Comparison of ENCODE assay signal across 40 cellular contexts in the genomic region with DNA sequence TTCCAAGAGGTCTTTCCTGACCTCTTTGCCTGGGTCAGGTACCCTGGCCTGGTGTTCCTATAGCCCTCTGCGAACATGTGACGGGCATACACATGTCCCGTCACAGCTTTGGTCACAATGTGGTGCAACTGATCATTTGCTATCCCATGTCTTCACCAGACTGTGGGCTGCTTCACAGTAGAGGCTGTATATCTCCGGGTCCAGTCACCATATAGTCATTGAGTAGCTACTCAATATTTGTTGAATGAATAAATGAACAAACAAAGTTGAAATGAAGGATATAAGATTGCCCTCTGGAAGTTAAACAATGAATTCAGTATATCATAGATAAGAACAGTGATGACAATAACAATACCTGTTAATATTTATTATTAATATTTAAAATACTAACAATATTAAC. TPM values are rescaled to one million over a fixed set of nuclear protein-coding genes. Genes with fewer than 3 reads are reported as not detected.
"Had no signal": no experiment of that assay in that cellular context is flagged by ENCODE, and none has a peak within 500 bp of the region (broad histone marks: within the 10 kb centered on the region; RNA-seq: fewer than 3 reads in every experiment).

No MANE protein-coding gene starts in this region.

- H3K4me1 Mint-ChIP-seq: activated B cell treated with CpG ODN at 0.5 μM for 24 hours; activated CD8-positive, alpha-beta memory T cell treated with anti-CD3 and anti-CD28 coated beads, Interleukin-2, amount 10 ng/mL, durations not matched to agents 7 days and 5 days; activated naive CD4-positive, alpha-beta T cell treated with anti-CD3 and anti-CD28 coated beads, Interleukin-2, amount 50 U/mL, for 24 hours; activated naive CD8-positive, alpha-beta T cell treated with anti-CD3 and anti-CD28 coated beads for 36 hours; activated naive CD8-positive, alpha-beta T cell treated with anti-CD3 and anti-CD28 coated beads, Interleukin-2, amount 50 U/mL, for 24 hours; T-cell had no signal

- H3K4me1 ChIP-seq: body of pancreas, colonic mucosa, esophagus muscularis mucosa, gastrocnemius medialis, heart left ventricle had no signal

- H3K36me3 ChIP-seq: cardiac muscle cell, colonic mucosa, gastrocnemius medialis had no signal

- H3K27ac Mint-ChIP-seq: activated B cell treated with CpG ODN at 0.5 μM for 24 hours; activated CD4-positive, alpha-beta memory T cell treated with anti-CD3 and anti-CD28 coated beads for 36 hours; activated CD8-positive, alpha-beta memory T cell treated with anti-CD3 and anti-CD28 coated beads, Interleukin-2, amount 10 ng/mL, durations not matched to agents 7 days and 5 days; activated CD8-positive, alpha-beta T cell treated with anti-CD3 and anti-CD28 coated beads, Interleukin-2, amount 10 ng/mL, durations not matched to agents 7 days and 5 days; activated naive CD4-positive, alpha-beta T cell treated with anti-CD3 and anti-CD28 coated beads for 36 hours; activated naive CD4-positive, alpha-beta T cell treated with anti-CD3 and anti-CD28 coated beads, Interleukin-2, amount 50 U/mL, for 24 hours; activated naive CD8-positive, alpha-beta T cell treated with anti-CD3 and anti-CD28 coated beads for 36 hours; activated naive CD8-positive, alpha-beta T cell treated with anti-CD3 and anti-CD28 coated beads, Interleukin-2, amount 50 U/mL, for 24 hours; activated T-helper 1 cell treated with anti-CD3 and anti-CD28 coated beads, Interleukin-12 subunit alpha, Interleukin-12 subunit beta, Interleukin-2, Interleukin-4 antibody, amounts not matched to agents 30 ng/mL and 10 ng/mL and 1 ng/mL, durations not matched to agents 14 hours and 24 hours and 36 hours; activated T-helper 2 cell treated with anti-CD3 and anti-CD28 coated beads, Interferon-gamma antibody, Interleukin-2, Interleukin-4, amounts not matched to agents 10 μg/mL and 5 μg/mL and 100 μg/mL, durations not matched to agents 14 hours and 24 hours and 36 hours; dendritic cell treated with granulocyte-macrophage colony-stimulating factor and Interleukin-4, amounts not matched to agents 40 ng/mL and 50 ng/mL, for 4 days; endodermal cell; T-cell; T-helper 17 cell; T-helper 2 cell treated with Interferon-gamma antibody and Interleukin-4, amounts not matched to agents 5 μg/mL and 100 μg/mL, for 36 hours had no signal

- ATAC-seq: activated CD4-positive, CD25-positive, alpha-beta regulatory T cell treated with anti-CD3 and anti-CD28 coated beads, Interleukin-2, amount 50 U/mL, for 24 hours; activated CD8-positive, alpha-beta memory T cell treated with anti-CD3 and anti-CD28 coated beads, Interleukin-2, amount 10 ng/mL, durations not matched to agents 7 days and 5 days; activated CD8-positive, alpha-beta T cell treated with anti-CD3 and anti-CD28 coated beads, Interleukin-2, amount 10 ng/mL, durations not matched to agents 7 days and 5 days; activated naive CD8-positive, alpha-beta T cell treated with anti-CD3 and anti-CD28 coated beads, Interleukin-2, amount 50 U/mL, for 24 hours; body of pancreas; foreskin keratinocyte; gastrocnemius medialis; heart left ventricle; T-cell; T-helper 17 cell had no signal

- H3K4me3 Mint-ChIP-seq: activated B cell treated with CpG ODN at 0.5 μM for 24 hours; activated CD4-positive, alpha-beta memory T cell treated with anti-CD3 and anti-CD28 coated beads for 36 hours; activated CD8-positive, alpha-beta memory T cell treated with anti-CD3 and anti-CD28 coated beads, Interleukin-2, amount 10 ng/mL, durations not matched to agents 7 days and 5 days; activated CD8-positive, alpha-beta T cell treated with anti-CD3 and anti-CD28 coated beads, Interleukin-2, amount 10 ng/mL, durations not matched to agents 7 days and 5 days; activated naive CD4-positive, alpha-beta T cell treated with anti-CD3 and anti-CD28 coated beads for 36 hours; activated naive CD4-positive, alpha-beta T cell treated with anti-CD3 and anti-CD28 coated beads, Interleukin-2, amount 50 U/mL, for 24 hours; activated naive CD8-positive, alpha-beta T cell treated with anti-CD3 and anti-CD28 coated beads for 36 hours; activated naive CD8-positive, alpha-beta T cell treated with anti-CD3 and anti-CD28 coated beads, Interleukin-2, amount 50 U/mL, for 24 hours; activated T-helper 1 cell treated with anti-CD3 and anti-CD28 coated beads, Interleukin-12 subunit alpha, Interleukin-12 subunit beta, Interleukin-2, Interleukin-4 antibody, amounts not matched to agents 30 ng/mL and 10 ng/mL and 1 ng/mL, durations not matched to agents 14 hours and 24 hours and 36 hours; dendritic cell treated with granulocyte-macrophage colony-stimulating factor and Interleukin-4, amounts not matched to agents 40 ng/mL and 50 ng/mL, for 4 days; endodermal cell; T-cell; T-helper 17 cell; T-helper 2 cell treated with Interferon-gamma antibody and Interleukin-4, amounts not matched to agents 5 μg/mL and 100 μg/mL, for 36 hours had no signal

- H3K4me3 ChIP-seq: adrenal gland, body of pancreas, cardiac muscle cell, colonic mucosa, dorsolateral prefrontal cortex, esophagus muscularis mucosa, gastrocnemius medialis, heart left ventricle had no signal

- H3K27me3 Mint-ChIP-seq: activated naive CD8-positive, alpha-beta T cell treated with anti-CD3 and anti-CD28 coated beads, Interleukin-2, amount 50 U/mL, for 24 hours; dendritic cell treated with granulocyte-macrophage colony-stimulating factor and Interleukin-4, amounts not matched to agents 40 ng/mL and 50 ng/mL, for 4 days had no signal

- H3K9me3 ChIP-seq: adrenal gland, body of pancreas, colonic mucosa, esophagus muscularis mucosa, gastrocnemius medialis had no signal

- H3K36me3 Mint-ChIP-seq: activated CD4-positive, alpha-beta memory T cell treated with anti-CD3 and anti-CD28 coated beads for 36 hours; activated naive CD4-positive, alpha-beta T cell treated with anti-CD3 and anti-CD28 coated beads, Interleukin-2, amount 50 U/mL, for 24 hours; T-cell had no signal

- H3K27ac ChIP-seq: body of pancreas, cardiac muscle cell, colonic mucosa, dorsolateral prefrontal cortex, esophagus muscularis mucosa, foreskin keratinocyte, gastrocnemius medialis, heart left ventricle had no signal

- H3K9me3 Mint-ChIP-seq: activated CD4-positive, alpha-beta memory T cell treated with anti-CD3 and anti-CD28 coated beads for 36 hours; activated naive CD4-positive, alpha-beta T cell treated with anti-CD3 and anti-CD28 coated beads, Interleukin-2, amount 50 U/mL, for 24 hours; activated naive CD8-positive, alpha-beta T cell treated with anti-CD3 and anti-CD28 coated beads for 36 hours; activated naive CD8-positive, alpha-beta T cell treated with anti-CD3 and anti-CD28 coated beads, Interleukin-2, amount 50 U/mL, for 24 hours; activated T-helper 1 cell treated with anti-CD3 and anti-CD28 coated beads, Interleukin-12 subunit alpha, Interleukin-12 subunit beta, Interleukin-2, Interleukin-4 antibody, amounts not matched to agents 30 ng/mL and 10 ng/mL and 1 ng/mL, durations not matched to agents 14 hours and 24 hours and 36 hours; activated T-helper 2 cell treated with anti-CD3 and anti-CD28 coated beads, Interferon-gamma antibody, Interleukin-2, Interleukin-4, amounts not matched to agents 10 μg/mL and 5 μg/mL and 100 μg/mL, durations not matched to agents 14 hours and 24 hours and 36 hours; T-helper 2 cell treated with Interferon-gamma antibody and Interleukin-4, amounts not matched to agents 5 μg/mL and 100 μg/mL, for 36 hours had no signal

- H3K27me3 ChIP-seq: adrenal gland, body of pancreas, cardiac muscle cell, colonic mucosa, esophagus muscularis mucosa, foreskin keratinocyte, gastrocnemius medialis, heart left ventricle had no signal

- DNase-seq: activated B cell treated with CpG ODN at 0.5 μM for 24 hours; activated CD4-positive, alpha-beta memory T cell treated with anti-CD3 and anti-CD28 coated beads for 36 hours; activated CD4-positive, alpha-beta T cell treated with anti-CD3 and anti-CD28 coated beads for 48 hours; activated CD8-positive, alpha-beta memory T cell treated with anti-CD3 and anti-CD28 coated beads, Interleukin-2, amount 10 ng/mL, durations not matched to agents 7 days and 5 days; activated CD8-positive, alpha-beta memory T cell treated with anti-CD3 and anti-CD28 coated beads, Interleukin-2, amount 50 U/mL, for 4 hours; activated CD8-positive, alpha-beta T cell treated with anti-CD3 and anti-CD28 coated beads, Interleukin-2, amount 10 ng/mL, durations not matched to agents 7 days and 5 days; activated effector memory CD4-positive, alpha-beta T cell treated with anti-CD3 and anti-CD28 coated beads, Interleukin-2, amount 50 U/mL, for 16 hours; activated naive CD4-positive, alpha-beta T cell treated with anti-CD3 and anti-CD28 coated beads for 36 hours; activated naive CD8-positive, alpha-beta T cell treated with anti-CD3 and anti-CD28 coated beads for 36 hours; activated naive CD8-positive, alpha-beta T cell treated with anti-CD3 and anti-CD28 coated beads, Interleukin-2, amount 50 U/mL, for 24 hours; activated T-cell treated with anti-CD3 and anti-CD28 coated beads, Interleukin-2, amount 50 U/mL, for 1 hour; activated T-cell treated with anti-CD3 and anti-CD28 coated beads, Interleukin-2, amount 50 U/mL, for 48 hours; adrenal gland; amygdala; aorta; body of pancreas; central memory CD4-positive, alpha-beta T cell; cerebellar nuclear complex; colonic mucosa; dorsolateral prefrontal cortex; effector memory CD4-positive, alpha-beta T cell; endodermal cell; erythroblast; foreskin keratinocyte; gastrocnemius medialis; glutamatergic neuron; heart left ventricle; SW 1271; T-cell; T-helper 17 cell; T1000 had no signal

RNA-seq across cellular contexts. Expression of gene AOX1, which starts 16.8 kb away (rescaled TPM):
- total RNA-seq: activated CD8-positive, alpha-beta memory T cell treated with anti-CD3 and anti-CD28 coated beads for 36 hours; activated T-helper 2 cell treated with anti-CD3 and anti-CD28 coated beads, Interferon-gamma antibody, Interleukin-2, Interleukin-4, amounts not matched to agents 10 μg/mL and 5 μg/mL and 100 μg/mL, durations not matched to agents 14 hours and 24 hours and 36 hours; cardiac muscle cell; T-helper 17 cell had no signal
- polyA plus RNA-seq: cardiac muscle cell had no signal
